1 cellular context compared by ENCODE assay signal in genomic region chr5:159956074-159956473, GRCh38.
TF ChIP-seq lines count a peak whose summit lies in the region.

No MANE protein-coding gene starts in this region.

TF ChIP-seq in IMR-90, 13 proteins besides CTCF, POLR2A, EP300 and RAD21 (continued from another document):
- TF ChIP-seq MXI1 (IDR thresholded peaks at IDR 0.05; ENCODE audit: borderline replicate concordance, low read depth, low read length) (no peak), RCOR1 (IDR thresholded peaks at IDR 0.05; ENCODE audit: insufficient replicate concordance, low read length) (no peak), FOS (IDR thresholded peaks at IDR 0.05; ENCODE audit: low read depth, low read length) (no peak), MAZ (IDR thresholded peaks at IDR 0.05; ENCODE audit: borderline replicate concordance, low read depth, low read length) (no peak), MAFK (IDR thresholded peaks at IDR 0.05; ENCODE audit: low read depth, low read length) (no peak), CEBPB (IDR thresholded peaks at IDR 0.05; ENCODE audit: low read depth, low read length) (no peak), BHLHE40 (IDR thresholded peaks at IDR 0.05; ENCODE audit: low read depth, low read length) (no peak), USF2 (IDR thresholded peaks at IDR 0.05; ENCODE audit: low read depth, low read length) (no peak), CHD1 (IDR thresholded peaks at IDR 0.05; ENCODE audit: low read depth, low read length) (no peak), ELK1 (IDR thresholded peaks at IDR 0.05; ENCODE audit: borderline replicate concordance, low read depth, low read length) (no peak), RFX5 (IDR thresholded peaks at IDR 0.05; ENCODE audit: low read depth, low read length) (no peak), NFE2L2 (IDR thresholded peaks at IDR 0.05; ENCODE audit: low read depth, low read length) (no peak)
